Comparison of ENCODE assay signal across 13 cellular contexts in the genomic region with DNA sequence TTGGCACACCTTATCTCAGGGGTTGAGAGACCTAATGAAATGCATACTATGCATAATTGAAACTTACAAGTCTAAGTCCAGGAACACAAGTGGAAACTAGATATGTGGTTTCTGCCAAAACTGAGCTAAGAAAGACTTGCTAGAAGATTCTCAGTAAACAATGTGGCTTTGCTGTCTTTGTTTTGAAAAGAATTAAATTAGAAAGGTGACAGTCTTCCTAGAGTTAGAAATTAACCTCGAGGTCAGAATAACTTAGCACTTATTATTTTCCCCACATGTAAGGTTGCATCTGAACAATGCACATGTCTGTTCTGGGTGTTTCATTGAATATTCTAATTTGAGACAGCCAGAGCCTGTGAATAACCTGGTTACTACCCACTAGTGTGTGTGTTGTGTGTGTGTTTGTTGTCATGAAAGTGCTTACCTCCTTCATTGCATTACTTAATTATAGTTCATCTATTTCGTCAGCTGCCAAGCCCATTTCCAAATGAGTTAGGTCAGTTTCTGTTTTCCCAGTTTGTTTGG. TPM values are rescaled to one million over a fixed set of nuclear protein-coding genes. Genes with fewer than 3 reads are reported as not detected.
A peak's percentile ranks its signal among the peaks of the same experiment; 100 is the strongest.
DNase-seq lines count a peak whose midpoint lies in the region; ATAC-seq and TF ChIP-seq lines count a peak whose summit lies in the region.
"Had no signal": no experiment of that assay in that cellular context is flagged by ENCODE, and none has a peak within 500 bp of the region (broad histone marks: within the 10 kb centered on the region; RNA-seq: fewer than 3 reads in every experiment).

No MANE protein-coding gene starts in this region.

- H3K4me1 ChIP-seq in GM23338 (ENCODE audit: insufficient read depth): peaks cover 7% of the 10 kb centered on the region
- H3K4me1 ChIP-seq in foreskin keratinocyte: peaks cover 34% of the 10 kb centered on the region

- no peaks in the 10 kb centered on the region for H3K36me3 Mint-ChIP-seq in GM23338 (ENCODE audit: low read depth)
- H3K36me3 Mint-ChIP-seq: brain, naive B cell had no signal

- no peak overlapping the region for H3K4me3 Mint-ChIP-seq in GM23338
- H3K4me3 Mint-ChIP-seq: activated CD8-positive, alpha-beta T cell treated with anti-CD3 and anti-CD28 coated beads for 36 hours had no signal

- H4K20me1 ChIP-seq in GM23338 (replicated peaks; ENCODE audit: insufficient read depth): no peaks in the 10 kb centered on the region

- H3K27ac ChIP-seq in GM23338 (ENCODE audit: low read depth) (no peak overlapping the region), foreskin keratinocyte (peak overlapping the region; percentile 60)
- H3K27ac ChIP-seq: tibial nerve had no signal

- H3K27me3 Mint-ChIP-seq in GM23338 (ENCODE audit: insufficient read depth, low read depth, poor library complexity): peaks cover 15% of the 10 kb centered on the region

- H3K27me3 ChIP-seq in GM23338 (ENCODE audit: insufficient read depth): peaks cover 28% of the 10 kb centered on the region
- H3K27me3 ChIP-seq in foreskin keratinocyte: no peaks in the 10 kb centered on the region

- H3K4me2 ChIP-seq in GM23338: peak overlapping the region; percentile 89

- H3K79me2 ChIP-seq in GM23338 (replicated peaks; ENCODE audit: insufficient read depth): no peaks in the 10 kb centered on the region

- H3K9me2 ChIP-seq in GM23338 (ENCODE audit: insufficient read depth): no peaks in the 10 kb centered on the region

- ATAC-seq in GM18867 (IDR thresholded peaks at IDR 0.05; ENCODE audit: unreplicated experiment): peak; percentile 75
- ATAC-seq in GM23338: no peak
- peak; percentile 49 for ATAC-seq in HG03520 (IDR thresholded peaks at IDR 0.05; ENCODE audit: unreplicated experiment)
- ATAC-seq in foreskin keratinocyte: no peak
- no peak for ATAC-seq in HG02884 (IDR thresholded peaks at IDR 0.05; ENCODE audit: unreplicated experiment)
- ATAC-seq: activated CD8-positive, alpha-beta T cell treated with anti-CD3 and anti-CD28 coated beads for 36 hours had no signal

- DNase-seq in GM23338 (ENCODE audit: low spot score) (no peak), foreskin keratinocyte (no peak), HUDEP-2 (lab: John Stamatoyannopoulos, UW; ENCODE audit: unreplicated experiment in 76 of 76) (no peak), cardiac septum (ENCODE audit: low spot score) (no peak)
- DNase-seq in activated CD8-positive, alpha-beta memory T cell treated with anti-CD3 and anti-CD28 coated beads for 24 hours: no peak
- DNase-seq: activated CD8-positive, alpha-beta T cell treated with anti-CD3 and anti-CD28 coated beads for 36 hours; naive B cell; stimulated activated CD4-positive, alpha-beta T cell treated with anti-CD3 and anti-CD28 coated beads, Interleukin-4, amount 100 ng/mL, for 4 hours had no signal

- no peak overlapping the region for H2AFZ ChIP-seq in GM23338

- no peak overlapping the region for H3K27ac Mint-ChIP-seq in GM23338
- H3K27ac Mint-ChIP-seq: activated CD8-positive, alpha-beta T cell treated with anti-CD3 and anti-CD28 coated beads for 36 hours; brain; naive B cell had no signal

- peaks cover 9% of the 10 kb centered on the region; the same call in 2 of the 3 replicates for H3K4me1 Mint-ChIP-seq in GM23338

- no peaks in the 10 kb centered on the region for H3F3A ChIP-seq in GM23338 (replicated peaks; ENCODE audit: low read depth)

- H3K9me3 Mint-ChIP-seq in GM23338: no peaks in the 10 kb centered on the region
- H3K9me3 Mint-ChIP-seq: activated CD8-positive, alpha-beta T cell treated with anti-CD3 and anti-CD28 coated beads for 36 hours; brain had no signal

- H3K4me3 ChIP-seq in GM23338: no peak overlapping the region; the same call in 1 of the 2 replicates

- intact Hi-C loops in cardiac septum (cut with DNase I): no loop called here

- H3K36me3 ChIP-seq in GM23338 (ENCODE audit: insufficient read depth): no peaks in the 10 kb centered on the region
- H3K36me3 ChIP-seq: tibial nerve had no signal

- TF ChIP-seq CTCF in GM23338 (conservative IDR thresholded peaks at IDR 0.05; ENCODE audit: low read depth in 2 of 2) (no peak), foreskin keratinocyte (conservative IDR thresholded peaks at IDR 0.05) (no peak)

TF ChIP-seq in GM23338, 12 proteins besides CTCF, POLR2A, EP300 and RAD21 (continues in another document):
- TF ChIP-seq JUNB (IDR thresholded peaks at IDR 0.05; ENCODE audit: unreplicated experiment): no peak
- TF ChIP-seq, protein P1, sequence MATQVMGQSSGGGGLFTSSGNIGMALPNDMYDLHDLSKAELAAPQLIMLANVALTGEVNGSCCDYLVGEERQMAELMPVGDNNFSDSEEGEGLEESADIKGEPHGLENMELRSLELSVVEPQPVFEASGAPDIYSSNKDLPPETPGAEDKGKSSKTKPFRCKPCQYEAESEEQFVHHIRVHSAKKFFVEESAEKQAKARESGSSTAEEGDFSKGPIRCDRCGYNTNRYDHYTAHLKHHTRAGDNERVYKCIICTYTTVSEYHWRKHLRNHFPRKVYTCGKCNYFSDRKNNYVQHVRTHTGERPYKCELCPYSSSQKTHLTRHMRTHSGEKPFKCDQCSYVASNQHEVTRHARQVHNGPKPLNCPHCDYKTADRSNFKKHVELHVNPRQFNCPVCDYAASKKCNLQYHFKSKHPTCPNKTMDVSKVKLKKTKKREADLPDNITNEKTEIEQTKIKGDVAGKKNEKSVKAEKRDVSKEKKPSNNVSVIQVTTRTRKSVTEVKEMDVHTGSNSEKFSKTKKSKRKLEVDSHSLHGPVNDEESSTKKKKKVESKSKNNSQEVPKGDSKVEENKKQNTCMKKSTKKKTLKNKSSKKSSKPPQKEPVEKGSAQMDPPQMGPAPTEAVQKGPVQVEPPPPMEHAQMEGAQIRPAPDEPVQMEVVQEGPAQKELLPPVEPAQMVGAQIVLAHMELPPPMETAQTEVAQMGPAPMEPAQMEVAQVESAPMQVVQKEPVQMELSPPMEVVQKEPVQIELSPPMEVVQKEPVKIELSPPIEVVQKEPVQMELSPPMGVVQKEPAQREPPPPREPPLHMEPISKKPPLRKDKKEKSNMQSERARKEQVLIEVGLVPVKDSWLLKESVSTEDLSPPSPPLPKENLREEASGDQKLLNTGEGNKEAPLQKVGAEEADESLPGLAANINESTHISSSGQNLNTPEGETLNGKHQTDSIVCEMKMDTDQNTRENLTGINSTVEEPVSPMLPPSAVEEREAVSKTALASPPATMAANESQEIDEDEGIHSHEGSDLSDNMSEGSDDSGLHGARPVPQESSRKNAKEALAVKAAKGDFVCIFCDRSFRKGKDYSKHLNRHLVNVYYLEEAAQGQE (IDR thresholded peaks at IDR 0.05; ENCODE audit: unreplicated experiment): no peak
- TF ChIP-seq STAT1 (IDR thresholded peaks at IDR 0.05; ENCODE audit: unreplicated experiment): no peak
- TF ChIP-seq CREB1 (CRISPR knock-in tag; IDR thresholded peaks at IDR 0.05; ENCODE audit: low read depth): no peak
- no peak for TF ChIP-seq ZNF331 (CRISPR knock-in tag; IDR thresholded peaks at IDR 0.05; ENCODE audit: low read depth)

RNA-seq across cellular contexts. Expression of gene EREG, which starts 1.5 kb away (rescaled TPM):
- 4.2 TPM in 1 of 2 replicates, not detected in the other for total RNA-seq in GM23338 (2014; rRNA removed; shearing (Covaris generic))
- polyA plus RNA-seq in GM23338 (2016; fragmentation: Nextera tagmentation; extraction: Ambion mirVana) (not detected in 2 replicates), foreskin keratinocyte (6.2 and 6.3 TPM in 2 replicates)
- total RNA-seq in foreskin keratinocyte (23.7 and 29.1 TPM in 2 replicates), cardiac septum (0.05 TPM)
- total RNA-seq: activated CD8-positive, alpha-beta T cell treated with anti-CD3 and anti-CD28 coated beads for 36 hours had no signal

RNA-seq across cellular contexts. Expression of gene EPGN, which starts 58.2 kb away (rescaled TPM):
- total RNA-seq in GM23338 (2014; rRNA removed; shearing (Covaris generic)): not detected in 2 replicates
- polyA plus RNA-seq in GM23338 (2016; fragmentation: Nextera tagmentation; extraction: Ambion mirVana): not detected in 2 replicates
- 20.0 and 30.6 TPM in 2 replicates for total RNA-seq in foreskin keratinocyte
- 5.1 and 10.7 TPM in 2 replicates for polyA plus RNA-seq in foreskin keratinocyte
- total RNA-seq in cardiac septum: not detected
- total RNA-seq: activated CD8-positive, alpha-beta T cell treated with anti-CD3 and anti-CD28 coated beads for 36 hours had no signal

Comparison
In these comparisons a context has a peak if more than half of its experiments do, and no peak if none do; other contexts are left out.
1. ATAC-seq: peak in GM18867 (single experiment) and HG03520 (single experiment); none in GM23338 (single experiment), foreskin keratinocyte (single experiment) and HG02884 (single experiment).
2. RNA of gene EPGN, which starts 58.2 kb away (total RNA-seq): 20.0 to 30.6 TPM in foreskin keratinocyte; not detected in GM23338 and not detected in cardiac septum (single experiment); every median in the first group is over 10 times any median in the second.